Comparison of ENCODE assay signal across 8 cellular contexts in the genomic region with DNA sequence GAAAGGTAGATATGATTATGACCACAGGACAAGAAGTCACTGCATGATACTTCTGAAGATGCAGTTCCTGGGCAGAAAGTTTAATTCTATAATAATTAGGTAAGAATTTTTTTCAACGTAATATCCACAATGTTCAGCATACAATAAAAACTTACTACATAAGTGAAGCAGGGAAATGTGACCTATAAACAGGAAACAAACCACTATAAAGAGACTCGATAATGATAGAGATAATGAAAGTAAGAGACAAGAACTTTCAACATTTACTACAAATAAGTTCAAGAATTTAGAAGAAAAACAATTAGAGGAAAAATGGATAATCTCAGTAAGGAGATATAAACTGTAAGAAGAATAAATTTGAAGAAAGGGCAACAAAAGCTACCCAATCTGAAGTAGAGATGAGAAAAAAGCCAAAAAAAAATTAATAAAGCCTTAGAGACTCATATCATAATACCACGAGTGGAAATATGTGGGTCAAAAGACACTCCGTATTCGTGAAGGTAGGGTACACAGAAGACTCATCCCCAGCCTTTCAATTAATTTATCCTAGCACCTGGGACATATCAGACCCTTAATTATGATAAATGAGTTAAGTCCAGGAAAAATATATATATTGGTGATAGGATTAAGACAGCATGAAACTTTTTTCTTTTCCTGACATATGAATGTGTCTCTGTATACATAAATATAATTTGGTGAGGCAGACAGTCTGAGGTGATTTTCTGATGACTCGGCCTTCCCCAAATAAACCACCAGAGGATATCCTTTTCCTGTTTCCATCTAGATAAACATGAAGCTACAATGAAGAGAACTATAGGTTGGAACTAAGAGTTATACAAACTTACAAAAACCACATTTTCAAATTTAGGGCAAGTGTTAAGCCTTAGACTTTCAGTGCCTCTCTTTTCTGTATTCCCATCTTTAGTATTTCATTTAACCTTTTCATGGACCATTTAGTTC.
DNase-seq lines count a peak whose midpoint lies in the region; ATAC-seq and TF ChIP-seq lines count a peak whose summit lies in the region.

No MANE protein-coding gene starts in this region.

- DNase-seq in EH (ENCODE audit: low read depth) (peak; percentile 55), NCI-H187 treated with DMSO at 0.1 percent for 48 hours (lab: John Stamatoyannopoulos, UW) (no peak), Calu3 (no peak), amniotic stem cell (lab: John Stamatoyannopoulos, UW) (no peak), SW480 (ENCODE audit: low spot score) (no peak)
- peak; percentile 28 for DNase-seq in activated CD8-positive, alpha-beta T cell treated with anti-CD3 and anti-CD28 coated beads for 36 hours

- H3K27me3 ChIP-seq in muscle layer of duodenum (ENCODE audit: low read depth, low read length): no peaks in the 10 kb centered on the region

- intact Hi-C loops in activated CD8-positive, alpha-beta T cell treated with anti-CD3 and anti-CD28 coated beads for 36 hours (cut with micrococcal nuclease): no loop called here
- intact Hi-C loops in Calu3 (cut with micrococcal nuclease; ENCODE audit: unreplicated experiment): no loop called here

- no peak for TF ChIP-seq CTCF in activated CD8-positive, alpha-beta T cell treated with anti-CD3 and anti-CD28 coated beads for 36 hours (IDR thresholded peaks at IDR 0.05)
- no peak for TF ChIP-seq CTCF in Calu3 (IDR thresholded peaks at IDR 0.05; ENCODE audit: unreplicated experiment)

- no peaks in the 10 kb centered on the region for H3K4me1 ChIP-seq in muscle layer of duodenum (ENCODE audit: control insufficient read depth in 1 of 2, insufficient read depth in 2 of 2, low read length in 2 of 2)

- H3K9me3 Mint-ChIP-seq in activated CD8-positive, alpha-beta T cell treated with anti-CD3 and anti-CD28 coated beads for 36 hours: no peaks in the 10 kb centered on the region
- no peaks in the 10 kb centered on the region for H3K9me3 Mint-ChIP-seq in Calu3 (ENCODE audit: low read depth, unreplicated experiment)

- H3K27me3 Mint-ChIP-seq in activated CD8-positive, alpha-beta T cell treated with anti-CD3 and anti-CD28 coated beads for 36 hours: no peaks in the 10 kb centered on the region
- H3K27me3 Mint-ChIP-seq in Calu3 (ENCODE audit: unreplicated experiment): no peaks in the 10 kb centered on the region

- H3K4me1 Mint-ChIP-seq in activated CD8-positive, alpha-beta T cell treated with anti-CD3 and anti-CD28 coated beads for 36 hours (ENCODE audit: low read depth): peaks cover 45% of the 10 kb centered on the region
- H3K4me1 Mint-ChIP-seq in Calu3 (ENCODE audit: low read depth, unreplicated experiment): no peaks in the 10 kb centered on the region

- H3K36me3 Mint-ChIP-seq in activated CD8-positive, alpha-beta T cell treated with anti-CD3 and anti-CD28 coated beads for 36 hours (ENCODE audit: low read depth): peaks cover 35% of the 10 kb centered on the region
- H3K36me3 Mint-ChIP-seq in Calu3 (ENCODE audit: insufficient read depth, unreplicated experiment): peaks cover 12% of the 10 kb centered on the region

- peak overlapping the region; percentile 28 for H3K27ac ChIP-seq in muscle layer of duodenum (ENCODE audit: low read length)

- ATAC-seq in HG03064 (IDR thresholded peaks at IDR 0.05; ENCODE audit: low read depth, unreplicated experiment): peak; percentile 55
- peak; percentile 73 for ATAC-seq in activated CD8-positive, alpha-beta T cell treated with anti-CD3 and anti-CD28 coated beads for 36 hours

- H3K4me3 Mint-ChIP-seq in activated CD8-positive, alpha-beta T cell treated with anti-CD3 and anti-CD28 coated beads for 36 hours: peak overlapping the region; percentile 64
- no peak overlapping the region for H3K4me3 Mint-ChIP-seq in Calu3 (ENCODE audit: low read depth, unreplicated experiment)

- H3K9me3 ChIP-seq in muscle layer of duodenum (ENCODE audit: control insufficient read depth in 1 of 2, low read length in 2 of 2): no peaks in the 10 kb centered on the region

- peaks cover 0 to 15% of the 10 kb centered on the region in 2 donors for H3K36me3 ChIP-seq in muscle layer of duodenum (ENCODE audit: control insufficient read depth in 1 of 2, insufficient read depth in 2 of 2, low read length in 2 of 2)

- CTCF ChIA-PET in activated CD8-positive, alpha-beta T cell treated with anti-CD3 and anti-CD28 coated beads for 36 hours (lab: Charles Lee): interaction anchor here (1.0 kb wide), 1 partner anchor 69 kb away, joined by 3 read pairs; no protein-coding TSS in a partner anchor
- CTCF ChIA-PET in Calu3 (lab: Charles Lee): no interaction called here

- POLR2A ChIA-PET in activated CD8-positive, alpha-beta T cell treated with anti-CD3 and anti-CD28 coated beads for 36 hours (lab: Charles Lee): interaction anchor here (1.4 kb wide), 1 partner anchor 32 kb away, joined by 4 read pairs; no protein-coding TSS in a partner anchor

- BruUV-seq in Calu3 (replicated peaks; lab: Mats Ljungman, UMichigan): no TSS peak

- H3K4me3 ChIP-seq in muscle layer of duodenum (ENCODE audit: low read depth in 1 of 2, low read length in 2 of 2): no peak overlapping the region

- H3K27ac Mint-ChIP-seq in activated CD8-positive, alpha-beta T cell treated with anti-CD3 and anti-CD28 coated beads for 36 hours: peak overlapping the region; percentile 88
- H3K27ac Mint-ChIP-seq in Calu3 (ENCODE audit: unreplicated experiment): no peak overlapping the region

Comparison
In these comparisons a context has a peak if more than half of its experiments do, and no peak if none do; other contexts are left out.
1. DNase-seq: peak in EH (single experiment) and activated CD8-positive, alpha-beta T cell treated with anti-CD3 and anti-CD28 coated beads for 36 hours (single experiment); none in NCI-H187 treated with DMSO at 0.1 percent for 48 hours (single experiment), Calu3 (single experiment), amniotic stem cell (single experiment) and SW480 (single experiment).